Comparison of ENCODE assay signal across 8 cellular contexts in the genomic region with DNA sequence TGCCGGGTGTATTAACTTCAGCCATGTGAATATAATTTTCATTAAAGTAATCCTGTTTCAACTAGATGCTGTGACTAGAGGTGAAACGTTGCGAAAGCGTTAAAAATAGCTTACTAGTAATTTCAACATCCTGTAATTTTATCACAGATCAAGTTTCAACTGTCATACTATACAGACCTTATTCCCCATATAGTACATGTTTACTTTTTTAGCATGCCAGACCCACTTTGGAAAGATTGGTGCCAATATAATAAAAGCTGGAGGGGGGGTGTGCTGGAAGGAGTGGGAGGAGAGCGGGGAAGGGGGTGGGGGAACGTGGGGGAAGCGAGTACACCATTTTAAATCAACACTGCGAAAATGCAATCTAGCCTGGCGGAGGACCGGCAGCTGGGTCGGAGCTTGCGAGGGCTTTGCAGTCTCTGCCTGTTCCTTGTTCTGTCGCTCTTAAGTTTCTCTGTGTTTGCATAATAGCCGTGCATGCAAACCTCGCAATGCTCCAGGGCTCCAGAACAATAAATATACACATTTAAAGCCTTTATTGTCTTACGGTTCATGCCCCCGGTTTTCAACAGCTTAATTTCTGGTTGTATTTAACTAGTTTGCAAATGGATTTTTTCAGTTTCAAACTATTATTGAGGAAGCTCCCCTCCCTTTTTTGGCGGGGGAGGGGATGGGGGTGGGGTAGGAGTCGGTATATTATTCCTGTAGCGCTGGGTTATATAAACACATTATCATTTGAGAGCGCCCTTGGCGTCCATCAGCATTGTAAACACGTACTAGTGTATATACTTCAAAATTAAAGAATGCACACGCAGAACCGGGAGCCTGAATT. TPM values are rescaled to one million over a fixed set of nuclear protein-coding genes. Genes with fewer than 3 reads are reported as not detected.
DNase-seq lines count a peak whose midpoint lies in the region; ATAC-seq and TF ChIP-seq lines count a peak whose summit lies in the region.

No MANE protein-coding gene starts in this region.

- ATAC-seq in GM19035 (IDR thresholded peaks at IDR 0.05; ENCODE audit: unreplicated experiment) (peak; percentile 38), HG03139 (IDR thresholded peaks at IDR 0.05; ENCODE audit: unreplicated experiment) (peak; percentile 25), memory B cell (ENCODE audit: low read depth) (peak; percentile 44)
- peak; percentile 14 for ATAC-seq in effector memory CD8-positive, alpha-beta T cell (replicated peaks)

- H3K9me3 ChIP-seq in BLaER1: no peaks in the 10 kb centered on the region
- no peaks in the 10 kb centered on the region for H3K9me3 ChIP-seq in stomach

- H3K4me2 ChIP-seq in BLaER1: peak overlapping the region; percentile 89

- no peak for TF ChIP-seq CTCF in stomach (IDR thresholded peaks at IDR 0.05)

- TF ChIP-seq EP300 in stomach (IDR thresholded peaks at IDR 0.05): no peak

- no peak for TF ChIP-seq POLR2A in stomach (IDR thresholded peaks at IDR 0.05)

- intact Hi-C loops in stomach (cut with DNase I; ENCODE audit: low total_unique reads): loop anchor here (10.0 kb wide), 1 partner anchor 345 kb away; no protein-coding TSS in a partner anchor

- H3K9me3 Mint-ChIP-seq in effector memory CD8-positive, alpha-beta T cell: no peaks in the 10 kb centered on the region
- H3K9me3 Mint-ChIP-seq in memory B cell: no peaks in the 10 kb centered on the region

- peaks cover 43% of the 10 kb centered on the region for H3K36me3 Mint-ChIP-seq in effector memory CD8-positive, alpha-beta T cell (ENCODE audit: insufficient read depth)
- H3K36me3 Mint-ChIP-seq in memory B cell: peaks cover 1% of the 10 kb centered on the region

- H3K4me3 ChIP-seq in BLaER1 (peak overlapping the region; percentile 79), stomach (peak overlapping the region; percentile 61 to 82 (median 71))

- no peaks in the 10 kb centered on the region for H3K27me3 ChIP-seq in BLaER1
- H3K27me3 ChIP-seq in stomach: no peaks in the 10 kb centered on the region

- H3K9ac ChIP-seq in BLaER1: peak overlapping the region; percentile 99

- H3K4me1 ChIP-seq in BLaER1 (peaks cover 32% of the 10 kb centered on the region), stomach (peaks cover 33 to 52% (median 43%) of the 10 kb centered on the region in 4 donors)

- H3K27me3 Mint-ChIP-seq in effector memory CD8-positive, alpha-beta T cell: no peaks in the 10 kb centered on the region
- no peaks in the 10 kb centered on the region for H3K27me3 Mint-ChIP-seq in memory B cell

- peak overlapping the region; percentile 99 for H3K27ac ChIP-seq in BLaER1
- peak overlapping the region; percentile 72 to 99 (median 98) for H3K27ac ChIP-seq in stomach

- DNase-seq in NCI-H345 (lab: John Stamatoyannopoulos, UW): peak; percentile 75
- DNase-seq in activated CD4-positive, alpha-beta T cell treated with anti-CD3 and anti-CD28 coated beads, Interleukin-2, amount 50 U/mL, for 4 hours: peak; percentile 41 to 42
- peak; percentile 34 to 38 (median 37) for DNase-seq in effector memory CD8-positive, alpha-beta T cell
- DNase-seq in memory B cell (ENCODE audit: low spot score in 2 of 2): peak; percentile 57 to 70
- peak; percentile 66 for DNase-seq in stomach

- H3K4me1 Mint-ChIP-seq in effector memory CD8-positive, alpha-beta T cell (ENCODE audit: low read depth in 2 of 2): peaks cover 32 to 60% of the 10 kb centered on the region in 2 donors
- peaks cover 25% of the 10 kb centered on the region for H3K4me1 Mint-ChIP-seq in memory B cell

- H4K20me1 ChIP-seq in BLaER1: peaks cover 13% of the 10 kb centered on the region

- H3K36me3 ChIP-seq in BLaER1: no peaks in the 10 kb centered on the region; the same call in 1 of the 2 replicates
- H3K36me3 ChIP-seq in stomach: no peaks in the 10 kb centered on the region

- peak overlapping the region; percentile 81 to 93 for H3K27ac Mint-ChIP-seq in effector memory CD8-positive, alpha-beta T cell
- H3K27ac Mint-ChIP-seq in memory B cell: peak overlapping the region; percentile 96

- peak overlapping the region; percentile 73 to 93 for H3K4me3 Mint-ChIP-seq in effector memory CD8-positive, alpha-beta T cell
- H3K4me3 Mint-ChIP-seq in memory B cell: peak overlapping the region; percentile 95

- 0 to 1% (median 1%) methylated on average over 25 of the region's 25 CpGs for WGBS in stomach, 5 donors

RNA-seq across cellular contexts. Expression of a gene that starts 1.3 kb away (rescaled TPM):
- 10 to 100 TPM in 4 of 5 donors, 1 to 10 TPM in 1; 8.7 to 64.2 (median 21.9) TPM for total RNA-seq in stomach
- polyA plus RNA-seq in stomach: 1 to 10 TPM; 5.4 to 8.2 (median 5.9) TPM

Comparison
In these comparisons a context has a peak if more than half of its experiments do, and no peak if none do; other contexts are left out.
1. Peak in every context shown above with its lines: DNase-seq, ATAC-seq, H3K4me3 ChIP-seq and H3K27ac ChIP-seq.